ENCODE assay signal across 9 cellular contexts in the genomic region with DNA sequence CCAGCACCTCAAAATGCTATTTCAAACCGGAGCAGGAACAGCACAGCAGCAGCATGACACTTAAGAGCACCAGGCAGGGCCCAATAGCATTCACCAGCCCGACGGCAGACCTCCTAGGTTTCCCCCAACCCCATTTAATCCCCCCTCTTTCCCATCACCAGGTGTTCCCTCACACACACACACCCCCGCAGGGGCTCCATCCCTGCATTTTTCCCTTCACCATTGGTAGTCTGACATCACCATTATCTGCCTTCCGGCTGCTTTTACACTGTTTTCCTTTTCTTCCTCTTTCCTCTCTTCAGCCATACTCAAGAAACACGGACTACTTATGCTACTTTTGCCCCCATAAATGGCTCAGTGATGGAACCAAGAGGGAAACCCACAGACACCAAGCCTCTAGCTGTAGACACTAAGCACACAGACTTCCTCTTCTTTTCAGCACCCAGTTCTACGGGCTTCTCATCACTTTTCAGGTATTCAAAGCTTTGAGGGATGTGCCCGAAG.
A peak's percentile ranks its signal among the peaks of the same experiment; 100 is the strongest.
DNase-seq lines count a peak whose midpoint lies in the region; ATAC-seq, FAIRE-seq and TF ChIP-seq lines count a peak whose summit lies in the region.
"Had no signal": no experiment of that assay in that cellular context is flagged by ENCODE, and none has a peak within 500 bp of the region (broad histone marks: within the 10 kb centered on the region; RNA-seq: fewer than 3 reads in every experiment).

No MANE protein-coding gene starts in this region.

- CTCF ChIA-PET in activated naive CD4-positive, alpha-beta T cell treated with anti-CD3 and anti-CD28 coated beads, Interleukin-2, amount 10 ng/mL, durations not matched to agents 7 days and 5 days (lab: Charles Lee), result interaction anchor here (3.2 kb wide), 1 partner anchor 297 kb away, joined by 11 read pairs; no protein-coding TSS in a partner anchor
- CTCF ChIA-PET in GM12878 (lab: Yijun Ruan, JAX), result no interaction called here

- DNase-seq in activated naive CD4-positive, alpha-beta T cell treated with anti-CD3 and anti-CD28 coated beads, Interleukin-2, amount 10 ng/mL, durations not matched to agents 7 days and 5 days, result no peak
- DNase-seq in activated naive CD4-positive, alpha-beta T cell treated with anti-CD3 and anti-CD28 coated beads, Interleukin-2, amount 50 U/mL, for 16 hours, result no peak
- no peak for DNase-seq in GM12878 (ENCODE audit: low read depth, low spot score)
- DNase-seq in right lobe of liver, result peak in 1 of 3 donors; percentile 19
- peak; percentile 20 for DNase-seq in urothelium cell line (ENCODE audit: low spot score)
- no peak for DNase-seq in Ammon's horn (ENCODE audit: low spot score)

- no peak for FAIRE-seq in GM12878 (lab: Jason Lieb, UNC)
- no peak for FAIRE-seq in urothelium cell line (lab: Jason Lieb, UNC)
- FAIRE-seq: TTC549 had no signal

- TF ChIP-seq CTCF in GM12878 (IDR thresholded peaks at IDR 0.05 in 2 of 3, conservative IDR thresholded peaks at IDR 0.05 in 1 of 3; ENCODE audit: control insufficient read depth in 2 of 3, extremely low read depth in 1 of 3, insufficient read depth in 1 of 3, low read depth in 3 of 3, low read length in 3 of 3) (no peak), right lobe of liver (IDR thresholded peaks at IDR 0.05) (no peak)

- RAD21 ChIA-PET in GM12878 (lab: Charles Lee; ENCODE audit: unreplicated experiment), result no interaction called here

- H3K4me1 Mint-ChIP-seq in activated naive CD4-positive, alpha-beta T cell treated with anti-CD3 and anti-CD28 coated beads, Interleukin-2, amount 10 ng/mL, durations not matched to agents 7 days and 5 days, result peaks cover 21% of the 10 kb centered on the region

- no peak for TF ChIP-seq EP300 in GM12878 (IDR thresholded peaks at IDR 0.05; ENCODE audit: borderline replicate concordance in 1 of 2, control insufficient read depth in 1 of 2, low read depth in 2 of 2, low read length in 2 of 2)

- TF ChIP-seq POLR2A in GM12878 (IDR thresholded peaks at IDR 0.05; ENCODE audit: low read depth, low read length) (no peak), right lobe of liver (IDR thresholded peaks at IDR 0.05) (no peak)

- 0 out of 2 replicates have a peak, but pooled peaks cover 5% of the 10 kb centered on the region for H3K4me1 ChIP-seq in GM12878 (ENCODE audit: control insufficient read depth, insufficient read depth, low read length)
- peaks cover 0 to 22% (median 0%) of the 10 kb centered on the region in 4 donors for H3K4me1 ChIP-seq in right lobe of liver

- H3K27me3 ChIP-seq in GM12878 (replicated peaks in 1 of 2; ENCODE audit: control insufficient read depth in 2 of 2, insufficient read depth in 2 of 2, low read length in 1 of 2), result peaks cover 3 to 13% of the 10 kb centered on the region in 2 experiments
- no peaks in the 10 kb centered on the region for H3K27me3 ChIP-seq in right lobe of liver

- no peaks in the 10 kb centered on the region for H3K36me3 ChIP-seq in GM12878 (ENCODE audit: control insufficient read depth in 2 of 2, insufficient read depth in 2 of 2, low read length in 1 of 2)
- H3K36me3 ChIP-seq in right lobe of liver, result no peaks in the 10 kb centered on the region

- no peaks in the 10 kb centered on the region for H3K9me3 Mint-ChIP-seq in activated naive CD4-positive, alpha-beta T cell treated with anti-CD3 and anti-CD28 coated beads, Interleukin-2, amount 10 ng/mL, durations not matched to agents 7 days and 5 days

- H3K4me2 ChIP-seq in GM12878 (ENCODE audit: control insufficient read depth, insufficient read depth), result peak overlapping the region; percentile 91; the same call in 1 of the 2 replicates

- H3K36me3 Mint-ChIP-seq in activated naive CD4-positive, alpha-beta T cell treated with anti-CD3 and anti-CD28 coated beads, Interleukin-2, amount 10 ng/mL, durations not matched to agents 7 days and 5 days, result no peaks in the 10 kb centered on the region

- SMC1A ChIA-PET in GM12878 (lab: Charles Lee; ENCODE audit: uncharacterized antibody, unreplicated experiment), result no interaction called here

- no peak overlapping the region for H3K27ac Mint-ChIP-seq in activated naive CD4-positive, alpha-beta T cell treated with anti-CD3 and anti-CD28 coated beads, Interleukin-2, amount 10 ng/mL, durations not matched to agents 7 days and 5 days

- POLR2A ChIA-PET in GM12878 (lab: Charles Lee), result no interaction called here

- no peak overlapping the region for H3K27ac ChIP-seq in GM12878 (ENCODE audit: control insufficient read depth, insufficient read depth)
- H3K27ac ChIP-seq in right lobe of liver, result no peak overlapping the region

- H3K4me3 ChIP-seq in GM12878 (0 out of 2 replicates have a peak overlapping the region, but pooled peaks have one; percentile 65), right lobe of liver (peak overlapping the region; percentile 58 to 76 (median 60))

- no peaks in the 10 kb centered on the region; the same call in 2 of the 3 replicates for H3K9me3 ChIP-seq in GM12878 (replicated peaks; ENCODE audit: control insufficient read depth, insufficient read depth, low read length)
- no peaks in the 10 kb centered on the region for H3K9me3 ChIP-seq in right lobe of liver

- H2AFZ ChIP-seq in GM12878 (ENCODE audit: control insufficient read depth, low read depth, low read length), result no peak overlapping the region

- no peaks in the 10 kb centered on the region for H4K20me1 ChIP-seq in GM12878 (ENCODE audit: control insufficient read depth, insufficient read depth)

- peak overlapping the region; percentile 82 for H3K4me3 Mint-ChIP-seq in activated naive CD4-positive, alpha-beta T cell treated with anti-CD3 and anti-CD28 coated beads, Interleukin-2, amount 10 ng/mL, durations not matched to agents 7 days and 5 days

- no peak for TF ChIP-seq RAD21 in GM12878 (IDR thresholded peaks at IDR 0.05; ENCODE audit: insufficient read depth, low read depth, low read length)

- ATAC-seq in GM12878, result no peak
- ATAC-seq in right lobe of liver, result peak in 1 of 4 donors; percentile 7
- no peak for ATAC-seq in GM19397 (IDR thresholded peaks at IDR 0.05; ENCODE audit: unreplicated experiment)
- no peak for ATAC-seq in HG03342 (IDR thresholded peaks at IDR 0.05; ENCODE audit: unreplicated experiment)

- H3K9ac ChIP-seq in GM12878 (ENCODE audit: control insufficient read depth, insufficient read depth, low read length), result no peak overlapping the region

- in situ Hi-C loops in GM12878 (cut with MboI), result no loop called here

- no peaks in the 10 kb centered on the region for H3K79me2 ChIP-seq in GM12878 (ENCODE audit: control insufficient read depth, insufficient read depth, low read length)

- peaks cover 78% of the 10 kb centered on the region for H3K27me3 Mint-ChIP-seq in activated naive CD4-positive, alpha-beta T cell treated with anti-CD3 and anti-CD28 coated beads, Interleukin-2, amount 10 ng/mL, durations not matched to agents 7 days and 5 days

- 15% methylated on average over 8 of the region's 8 CpGs for WGBS in GM12878 (ENCODE audit: insufficient coverage, insufficient replicate concordance, low lambda C conversion rate, missing lambda C conversion rate)
- WGBS in right lobe of liver (ENCODE audit: insufficient coverage, low coverage, low lambda C conversion rate, missing lambda C conversion rate), result 1% methylated on average over 8 of the region's 8 CpGs

- intact Hi-C loops in GM12878 (cut with micrococcal nuclease; ENCODE audit: unreplicated experiment), result no loop called here
- intact Hi-C loops in right lobe of liver (cut with DNase I), result no loop called here

- no TSS peak for BruUV-seq in GM12878 (replicated peaks; lab: Mats Ljungman, UMichigan)

TF ChIP-seq in GM12878, 131 proteins besides CTCF, POLR2A, EP300 and RAD21:
- TF ChIP-seq KDM1A (IDR thresholded peaks at IDR 0.05; ENCODE audit: borderline replicate concordance), result no peak
- no peak for TF ChIP-seq PAX5 (IDR thresholded peaks at IDR 0.05; ENCODE audit: borderline replicate concordance, low read depth, low read length)
- TF ChIP-seq SREBF2 (IDR thresholded peaks at IDR 0.05; ENCODE audit: low read length), result no peak
- TF ChIP-seq CHD4 (IDR thresholded peaks at IDR 0.05), result no peak
- TF ChIP-seq, protein P1, sequence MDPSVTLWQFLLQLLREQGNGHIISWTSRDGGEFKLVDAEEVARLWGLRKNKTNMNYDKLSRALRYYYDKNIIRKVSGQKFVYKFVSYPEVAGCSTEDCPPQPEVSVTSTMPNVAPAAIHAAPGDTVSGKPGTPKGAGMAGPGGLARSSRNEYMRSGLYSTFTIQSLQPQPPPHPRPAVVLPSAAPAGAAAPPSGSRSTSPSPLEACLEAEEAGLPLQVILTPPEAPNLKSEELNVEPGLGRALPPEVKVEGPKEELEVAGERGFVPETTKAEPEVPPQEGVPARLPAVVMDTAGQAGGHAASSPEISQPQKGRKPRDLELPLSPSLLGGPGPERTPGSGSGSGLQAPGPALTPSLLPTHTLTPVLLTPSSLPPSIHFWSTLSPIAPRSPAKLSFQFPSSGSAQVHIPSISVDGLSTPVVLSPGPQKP (IDR thresholded peaks at IDR 0.05; ENCODE audit: low read depth, low read length), result no peak
- TF ChIP-seq MXI1 (IDR thresholded peaks at IDR 0.05; ENCODE audit: low read depth, low read length), result no peak
- TF ChIP-seq SPI1 (IDR thresholded peaks at IDR 0.05; ENCODE audit: borderline replicate concordance, insufficient read depth, low read depth, low read length), result peak; percentile 24; the same call in 1 of the 2 replicates
